Comparison of ENCODE assay signal across 2 cellular contexts in genomic region chr3:194344012-194344411, GRCh38.
TF ChIP-seq lines count a peak whose summit lies in the region.

No MANE protein-coding gene starts in this region.

TF ChIP-seq in GM23338, 12 proteins besides CTCF, POLR2A, EP300 and RAD21:
- no peak for TF ChIP-seq ETS1 (IDR thresholded peaks at IDR 0.05)
- TF ChIP-seq JUNB (IDR thresholded peaks at IDR 0.05; ENCODE audit: unreplicated experiment), result no peak
- TF ChIP-seq EZH2 (IDR thresholded peaks at IDR 0.05; ENCODE audit: low read depth, unreplicated experiment), result no peak
- no peak for TF ChIP-seq REST (IDR thresholded peaks at IDR 0.05; ENCODE audit: unreplicated experiment)
- no peak for TF ChIP-seq EZH2phosphoT487 (IDR thresholded peaks at IDR 0.05; ENCODE audit: unreplicated experiment)
- no peak for TF ChIP-seq POLR2AphosphoS5 (IDR thresholded peaks at IDR 0.05; ENCODE audit: low read depth)
- TF ChIP-seq, protein P1, sequence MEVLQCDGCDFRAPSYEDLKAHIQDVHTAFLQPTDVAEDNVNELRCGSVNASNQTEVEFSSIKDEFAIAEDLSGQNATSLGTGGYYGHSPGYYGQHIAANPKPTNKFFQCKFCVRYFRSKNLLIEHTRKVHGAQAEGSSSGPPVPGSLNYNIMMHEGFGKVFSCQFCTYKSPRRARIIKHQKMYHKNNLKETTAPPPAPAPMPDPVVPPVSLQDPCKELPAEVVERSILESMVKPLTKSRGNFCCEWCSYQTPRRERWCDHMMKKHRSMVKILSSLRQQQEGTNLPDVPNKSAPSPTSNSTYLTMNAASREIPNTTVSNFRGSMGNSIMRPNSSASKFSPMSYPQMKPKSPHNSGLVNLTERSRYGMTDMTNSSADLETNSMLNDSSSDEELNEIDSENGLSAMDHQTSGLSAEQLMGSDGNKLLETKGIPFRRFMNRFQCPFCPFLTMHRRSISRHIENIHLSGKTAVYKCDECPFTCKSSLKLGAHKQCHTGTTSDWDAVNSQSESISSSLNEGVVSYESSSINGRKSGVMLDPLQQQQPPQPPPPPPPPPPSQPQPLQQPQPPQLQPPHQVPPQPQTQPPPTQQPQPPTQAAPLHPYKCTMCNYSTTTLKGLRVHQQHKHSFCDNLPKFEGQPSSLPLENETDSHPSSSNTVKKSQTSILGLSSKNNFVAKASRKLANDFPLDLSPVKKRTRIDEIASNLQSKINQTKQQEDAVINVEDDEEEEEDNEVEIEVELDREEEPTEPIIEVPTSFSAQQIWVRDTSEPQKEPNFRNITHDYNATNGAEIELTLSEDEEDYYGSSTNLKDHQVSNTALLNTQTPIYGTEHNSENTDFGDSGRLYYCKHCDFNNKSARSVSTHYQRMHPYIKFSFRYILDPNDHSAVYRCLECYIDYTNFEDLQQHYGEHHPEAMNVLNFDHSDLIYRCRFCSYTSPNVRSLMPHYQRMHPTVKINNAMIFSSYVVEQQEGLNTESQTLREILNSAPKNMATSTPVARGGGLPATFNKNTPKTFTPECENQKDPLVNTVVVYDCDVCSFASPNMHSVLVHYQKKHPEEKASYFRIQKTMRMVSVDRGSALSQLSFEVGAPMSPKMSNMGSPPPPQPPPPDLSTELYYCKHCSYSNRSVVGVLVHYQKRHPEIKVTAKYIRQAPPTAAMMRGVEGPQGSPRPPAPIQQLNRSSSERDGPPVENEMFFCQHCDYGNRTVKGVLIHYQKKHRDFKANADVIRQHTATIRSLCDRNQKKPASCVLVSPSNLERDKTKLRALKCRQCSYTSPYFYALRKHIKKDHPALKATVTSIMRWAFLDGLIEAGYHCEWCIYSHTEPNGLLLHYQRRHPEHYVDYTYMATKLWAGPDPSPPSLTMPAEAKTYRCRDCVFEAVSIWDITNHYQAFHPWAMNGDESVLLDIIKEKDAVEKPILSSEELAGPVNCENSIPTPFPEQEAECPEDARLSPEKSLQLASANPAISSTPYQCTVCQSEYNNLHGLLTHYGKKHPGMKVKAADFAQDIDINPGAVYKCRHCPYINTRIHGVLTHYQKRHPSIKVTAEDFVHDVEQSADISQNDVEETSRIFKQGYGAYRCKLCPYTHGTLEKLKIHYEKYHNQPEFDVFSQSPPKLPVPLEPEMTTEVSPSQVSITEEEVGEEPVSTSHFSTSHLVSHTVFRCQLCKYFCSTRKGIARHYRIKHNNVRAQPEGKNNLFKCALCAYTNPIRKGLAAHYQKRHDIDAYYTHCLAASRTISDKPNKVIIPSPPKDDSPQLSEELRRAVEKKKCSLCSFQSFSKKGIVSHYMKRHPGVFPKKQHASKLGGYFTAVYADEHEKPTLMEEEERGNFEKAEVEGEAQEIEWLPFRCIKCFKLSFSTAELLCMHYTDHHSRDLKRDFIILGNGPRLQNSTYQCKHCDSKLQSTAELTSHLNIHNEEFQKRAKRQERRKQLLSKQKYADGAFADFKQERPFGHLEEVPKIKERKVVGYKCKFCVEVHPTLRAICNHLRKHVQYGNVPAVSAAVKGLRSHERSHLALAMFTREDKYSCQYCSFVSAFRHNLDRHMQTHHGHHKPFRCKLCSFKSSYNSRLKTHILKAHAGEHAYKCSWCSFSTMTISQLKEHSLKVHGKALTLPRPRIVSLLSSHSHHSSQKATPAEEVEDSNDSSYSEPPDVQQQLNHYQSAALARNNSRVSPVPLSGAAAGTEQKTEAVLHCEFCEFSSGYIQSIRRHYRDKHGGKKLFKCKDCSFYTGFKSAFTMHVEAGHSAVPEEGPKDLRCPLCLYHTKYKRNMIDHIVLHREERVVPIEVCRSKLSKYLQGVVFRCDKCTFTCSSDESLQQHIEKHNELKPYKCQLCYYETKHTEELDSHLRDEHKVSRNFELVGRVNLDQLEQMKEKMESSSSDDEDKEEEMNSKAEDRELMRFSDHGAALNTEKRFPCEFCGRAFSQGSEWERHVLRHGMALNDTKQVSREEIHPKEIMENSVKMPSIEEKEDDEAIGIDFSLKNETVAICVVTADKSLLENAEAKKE (CRISPR knock-in tag; IDR thresholded peaks at IDR 0.05), result no peak
- TF ChIP-seq CREB1 (CRISPR knock-in tag; IDR thresholded peaks at IDR 0.05; ENCODE audit: low read depth), result no peak
- TF ChIP-seq NANOG (IDR thresholded peaks at IDR 0.05; ENCODE audit: borderline replicate concordance), result no peak
- no peak for TF ChIP-seq STAT1 (IDR thresholded peaks at IDR 0.05; ENCODE audit: unreplicated experiment)
- TF ChIP-seq ZNF331 (CRISPR knock-in tag; IDR thresholded peaks at IDR 0.05; ENCODE audit: low read depth), result no peak
- TF ChIP-seq ZNF114 (CRISPR knock-in tag; IDR thresholded peaks at IDR 0.05), result no peak

TF ChIP-seq in H1, 55 proteins besides CTCF, POLR2A, EP300 and RAD21:
- TF ChIP-seq JUND (IDR thresholded peaks at IDR 0.05; ENCODE audit: low read length) (no peak), GABPA (IDR thresholded peaks at IDR 0.05; ENCODE audit: borderline replicate concordance, insufficient read depth, low read length) (peak; percentile 49; the same call in 1 of the 2 replicates), TEAD4 (IDR thresholded peaks at IDR 0.05; ENCODE audit: low read depth, low read length) (peak; percentile 58; the same call in 1 of the 2 replicates), YY1 (IDR thresholded peaks at IDR 0.05; ENCODE audit: low read depth, low read length) (peak; percentile 58; the same call in 1 of the 2 replicates), BCL11A (IDR thresholded peaks at IDR 0.05; ENCODE audit: low read depth in 2 of 2, low read length in 2 of 2) (no peak)
- TF ChIP-seq, protein P2, sequence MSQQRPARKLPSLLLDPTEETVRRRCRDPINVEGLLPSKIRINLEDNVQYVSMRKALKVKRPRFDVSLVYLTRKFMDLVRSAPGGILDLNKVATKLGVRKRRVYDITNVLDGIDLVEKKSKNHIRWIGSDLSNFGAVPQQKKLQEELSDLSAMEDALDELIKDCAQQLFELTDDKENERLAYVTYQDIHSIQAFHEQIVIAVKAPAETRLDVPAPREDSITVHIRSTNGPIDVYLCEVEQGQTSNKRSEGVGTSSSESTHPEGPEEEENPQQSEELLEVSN (IDR thresholded peaks at IDR 0.05), result no peak
